ENCODE assay signal across 24 cellular contexts in genomic region chrX:23478561-23478960, GRCh38.
DNase-seq lines count a peak whose midpoint lies in the region; ATAC-seq, FAIRE-seq and TF ChIP-seq lines count a peak whose summit lies in the region.
"Had no signal": no experiment of that assay in that cellular context is flagged by ENCODE, and none has a peak within 500 bp of the region (broad histone marks: within the 10 kb centered on the region; RNA-seq: fewer than 3 reads in every experiment).

No MANE protein-coding gene starts in this region.

- no peaks in the 10 kb centered on the region for H3K27me3 ChIP-seq in K562 (ENCODE audit: control insufficient read depth in 2 of 2, insufficient read depth in 2 of 2, low read length in 2 of 2)
- H3K27me3 ChIP-seq: BLaER1 had no signal

- BruUV-seq in K562 (replicated peaks; lab: Mats Ljungman, UMichigan), result no TSS peak

- TF ChIP-seq POLR2A in A549 (IDR thresholded peaks at IDR 0.05; ENCODE audit: low read length) (no peak), GM12892 (IDR thresholded peaks at IDR 0.05; ENCODE audit: low read depth, low read length) (no peak), K562 (conservative IDR thresholded peaks at IDR 0.05) (no peak)

- POLR2A ChIA-PET in A549 (lab: Yijun Ruan, JAX), result no interaction called here
- POLR2A ChIA-PET in K562 (lab: Yijun Ruan, JAX), result no interaction called here

- CTCF ChIA-PET in A549 (lab: Yijun Ruan, JAX), result no interaction called here
- CTCF ChIA-PET in K562 (lab: Yijun Ruan, JAX; ENCODE audit: low intra/inter-chr PET ratio), result no interaction called here

- no peak overlapping the region for H3K4me2 ChIP-seq in A549
- no peak overlapping the region for H3K4me2 ChIP-seq in K562 (ENCODE audit: insufficient read depth, low read length)
- H3K4me2 ChIP-seq: BLaER1 had no signal

- TF ChIP-seq CTCF in A549 (IDR thresholded peaks at IDR 0.05), result no peak
- TF ChIP-seq CTCF in K562 (IDR thresholded peaks at IDR 0.05 in 2 of 3, conservative IDR thresholded peaks at IDR 0.05 in 1 of 3; ENCODE audit: insufficient read depth in 2 of 3, low read depth in 1 of 3, low read length in 3 of 3), result no peak
- TF ChIP-seq CTCF in kidney (IDR thresholded peaks at IDR 0.05; ENCODE audit: borderline replicate concordance, extremely low read depth, insufficient read depth), result no peak

- H3K9me1 ChIP-seq in K562 (ENCODE audit: control insufficient read depth, insufficient read depth, low read length), result no peaks in the 10 kb centered on the region

- TF ChIP-seq RAD21 in A549 (conservative IDR thresholded peaks at IDR 0.05 in 1 of 2, IDR thresholded peaks at IDR 0.05 in 1 of 2) (no peak), K562 (CRISPR knock-in tag; conservative IDR thresholded peaks at IDR 0.05 in 1 of 2, IDR thresholded peaks at IDR 0.05 in 1 of 2) (no peak)

- DNase-seq in A549 (ENCODE audit: low read depth in 1 of 2, low spot score in 1 of 2) (no peak), GM12892 (ENCODE audit: insufficient read length) (no peak), NCI-H460 (ENCODE audit: extremely low read depth, low read depth) (peak; percentile 7), K562 (ENCODE audit: extremely low read depth in 1 of 4, low spot score in 3 of 4) (no peak), pons (ENCODE audit: low spot score) (no peak), ureter (ENCODE audit: low spot score) (no peak), kidney (no peak)
- DNase-seq: CD4-positive, alpha-beta T cell; GF-D8; Kasumi-1; NCI-H1092; NCI-H1436; NCI-H187; NCI-H446; NCI-H526; NCI-H82; NK-92 treated with Interleukin-12 subunit alpha and Interleukin-12 subunit beta, amount 100 ng/mL, for 24 hours; SIG-M5; SW 1271 had no signal

- no peaks in the 10 kb centered on the region for H3K4me1 ChIP-seq in A549
- H3K4me1 ChIP-seq in K562 (replicated peaks in 1 of 2; ENCODE audit: control insufficient read depth in 2 of 2, insufficient read depth in 2 of 2, low read length in 2 of 2), result no peaks in the 10 kb centered on the region
- H3K4me1 ChIP-seq in kidney (ENCODE audit: control insufficient read depth in 1 of 2, insufficient read depth in 1 of 2, low read depth in 1 of 2, low read length in 2 of 2), result no peaks in the 10 kb centered on the region

- intact Hi-C loops in K562 (cut with micrococcal nuclease), result no loop called here
- intact Hi-C loops in kidney (cut with DNase I), result no loop called here

- H3K36me3 ChIP-seq in K562 (ENCODE audit: control insufficient read depth, insufficient read depth, low read length), result no peaks in the 10 kb centered on the region
- H3K36me3 ChIP-seq in kidney (ENCODE audit: control insufficient read depth in 1 of 2, insufficient read depth in 2 of 2, low read length in 2 of 2), result no peaks in the 10 kb centered on the region
- H3K36me3 ChIP-seq: BLaER1 had no signal

- H3K9ac ChIP-seq in K562 (ENCODE audit: insufficient read depth in 1 of 2, low read depth in 2 of 2, low read length in 2 of 2) (no peak overlapping the region), kidney (ENCODE audit: low read length in 2 of 2) (no peak overlapping the region)
- H3K9ac ChIP-seq: BLaER1 had no signal

- no peak overlapping the region for H2AFZ ChIP-seq in K562 (ENCODE audit: low read depth, low read length)

- no peak overlapping the region for H3K4me3 ChIP-seq in A549
- H3K4me3 ChIP-seq in K562, result no peak overlapping the region
- H3K4me3 ChIP-seq in kidney (ENCODE audit: low read length in 2 of 2), result no peak overlapping the region
- H3K4me3 ChIP-seq: BLaER1, SK-N-MC had no signal

- no peaks in the 10 kb centered on the region for H3K79me2 ChIP-seq in K562 (ENCODE audit: control insufficient read depth, insufficient read depth, low read length)

- peak; percentile 82 for FAIRE-seq in A549 (lab: Jason Lieb, UNC)
- peak; percentile 21 for FAIRE-seq in GM12892 (lab: Jason Lieb, UNC)
- no peak for FAIRE-seq in K562 (lab: Jason Lieb, UNC)
- no peak for FAIRE-seq in kidney (lab: Jason Lieb, UNC)
- FAIRE-seq: D721Med, GM19239, HepG2 had no signal

- ATAC-seq in A549 (no peak), K562 (no peak)
- ATAC-seq: HepG2 had no signal

- TF ChIP-seq EP300 in A549 (IDR thresholded peaks at IDR 0.05), result no peak
- TF ChIP-seq EP300 in K562 (IDR thresholded peaks at IDR 0.05; ENCODE audit: low read length), result no peak

- in situ Hi-C loops in K562 (cut with MboI), result no loop called here

- no peak overlapping the region for H3K27ac ChIP-seq in A549
- no peak overlapping the region for H3K27ac ChIP-seq in K562 (ENCODE audit: extremely low read depth, low read depth, low read length)
- no peak overlapping the region for H3K27ac ChIP-seq in kidney (ENCODE audit: low read depth in 2 of 2, low read length in 2 of 2)
- H3K27ac ChIP-seq: BLaER1, SK-N-MC had no signal

- 3% methylated on average over 3 of the region's 3 CpGs for WGBS in A549 (ENCODE audit: missing lambda C conversion rate)
- WGBS in K562 (ENCODE audit: insufficient coverage, low coverage, missing lambda C conversion rate), result 0% methylated on average over 3 of the region's 3 CpGs

- H4K20me1 ChIP-seq in K562 (replicated peaks; ENCODE audit: control insufficient read depth, insufficient read depth, low read length), result no peaks in the 10 kb centered on the region
- H4K20me1 ChIP-seq: BLaER1 had no signal

- H3K9me3 ChIP-seq in A549, result no peaks in the 10 kb centered on the region
- no peaks in the 10 kb centered on the region for H3K9me3 ChIP-seq in K562 (replicated peaks; ENCODE audit: control insufficient read depth, insufficient read depth, low read depth, low read length)
- H3K9me3 ChIP-seq in kidney (ENCODE audit: control insufficient read depth in 1 of 2, low read length in 2 of 2), result no peaks in the 10 kb centered on the region

TF ChIP-seq in A549, 52 proteins besides CTCF, POLR2A, EP300 and RAD21:
- TF ChIP-seq CEBPB (IDR thresholded peaks at IDR 0.05), result no peak
TF ChIP-seq in A549: peak in this region for 0.

TF ChIP-seq in K562, 482 proteins besides CTCF, POLR2A, EP300 and RAD21:
- no peak for TF ChIP-seq RFX5 (IDR thresholded peaks at IDR 0.05; ENCODE audit: low read depth, low read length)
- TF ChIP-seq CBX2 (IDR thresholded peaks at IDR 0.05; ENCODE audit: insufficient read depth, low read length, poor library complexity, severe bottlenecking), result no peak
- TF ChIP-seq ADNP (tag; IDR thresholded peaks at IDR 0.05), result no peak
- peak; percentile 29 for TF ChIP-seq MEIS2 (IDR thresholded peaks at IDR 0.05; ENCODE audit: partially characterized antibody)
